In the genomic region with DNA sequence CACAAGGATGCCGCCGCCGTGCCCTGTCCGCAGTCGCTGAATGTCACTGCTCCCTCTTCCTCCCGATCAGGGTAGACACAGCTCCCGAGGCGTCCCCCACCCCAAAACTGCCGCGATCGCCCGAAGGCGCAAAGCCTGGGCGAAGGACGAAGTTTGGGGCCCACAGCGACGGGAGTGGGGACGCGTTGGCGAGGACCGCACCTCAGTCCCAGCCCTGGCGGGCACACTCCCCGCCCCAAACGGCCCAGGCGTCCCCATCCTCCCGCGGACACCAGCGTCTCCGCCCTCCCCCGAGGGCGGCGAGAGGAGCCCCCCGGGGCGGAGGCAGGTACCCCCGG, we compare ENCODE assay signal across 8 cellular contexts. TPM values are rescaled to one million over a fixed set of nuclear protein-coding genes. Genes with fewer than 3 reads are reported as not detected.
DNase-seq lines count a peak whose midpoint lies in the region; ATAC-seq and TF ChIP-seq lines count a peak whose summit lies in the region.

No MANE protein-coding gene starts in this region.

- no peaks in the 10 kb centered on the region for H3K9me3 ChIP-seq in NT2/D1 (ENCODE audit: insufficient read depth, low read length)
- no peaks in the 10 kb centered on the region for H3K9me3 ChIP-seq in iPS-15b (ENCODE audit: control insufficient read depth, insufficient read depth, low read length)
- no peaks in the 10 kb centered on the region for H3K9me3 ChIP-seq in skeletal muscle satellite cell (replicated peaks; ENCODE audit: low read length)

- H3K9ac ChIP-seq in NT2/D1 (ENCODE audit: insufficient read length, low read depth) (peak overlapping the region; percentile 85), iPS-15b (ENCODE audit: low read depth, low read length) (peak overlapping the region; percentile 81), skeletal muscle satellite cell (ENCODE audit: low read depth, low read length) (peak overlapping the region; percentile 85)

- no peak for ATAC-seq in GM18868 (IDR thresholded peaks at IDR 0.05; ENCODE audit: unreplicated experiment)

- H3K27ac ChIP-seq in angular gyrus (ENCODE audit: low read depth, low read length) = peak overlapping the region; percentile 100

- DNase-seq in NT2/D1 (ENCODE audit: low read depth, low spot score) = no peak
- no peak for DNase-seq in kidney tubule cell (ENCODE audit: low spot score)
- DNase-seq in NCI-H2196 (lab: John Stamatoyannopoulos, UW; ENCODE audit: unreplicated experiment) = no peak

- peak overlapping the region; percentile 99 for H3K4me2 ChIP-seq in skeletal muscle satellite cell (ENCODE audit: low read length)

- H3K4me3 ChIP-seq in NT2/D1 (ENCODE audit: insufficient read length, low read depth) (peak overlapping the region; percentile 88), iPS-15b (ENCODE audit: low read depth, low read length) (peak overlapping the region; percentile 88), skeletal muscle satellite cell (ENCODE audit: low read length) (peak overlapping the region; percentile 95)

- peak; percentile 53 for TF ChIP-seq POLR2A in GM15510 (IDR thresholded peaks at IDR 0.05; ENCODE audit: borderline replicate concordance, extremely low read depth, insufficient read length)

- H3K36me3 ChIP-seq in NT2/D1 (ENCODE audit: insufficient read depth, insufficient read length, low read length) = no peaks in the 10 kb centered on the region
- H3K36me3 ChIP-seq in iPS-15b (ENCODE audit: control insufficient read depth, insufficient read depth, low read length) = no peaks in the 10 kb centered on the region
- no peaks in the 10 kb centered on the region for H3K36me3 ChIP-seq in skeletal muscle satellite cell (ENCODE audit: insufficient read depth, low read length)

- H3K4me1 ChIP-seq in NT2/D1 (ENCODE audit: insufficient read depth, insufficient read length) (no peaks in the 10 kb centered on the region), iPS-15b (ENCODE audit: control insufficient read depth, insufficient read depth, low read length) (peaks cover 5% of the 10 kb centered on the region), skeletal muscle satellite cell (ENCODE audit: control insufficient read depth, insufficient read depth, low read length) (peaks cover 28% of the 10 kb centered on the region)

- H3K27me3 ChIP-seq in NT2/D1 (ENCODE audit: insufficient read depth, insufficient read length) (no peaks in the 10 kb centered on the region), iPS-15b (ENCODE audit: control insufficient read depth, insufficient read depth, low read length) (no peaks in the 10 kb centered on the region), skeletal muscle satellite cell (ENCODE audit: control insufficient read depth, insufficient read depth, low read length) (no peaks in the 10 kb centered on the region)

RNA-seq across cellular contexts. Expression of gene KAT6B, which starts 1.4 kb away (rescaled TPM):
- 11.6 and 12.9 TPM in 2 replicates for total RNA-seq in skeletal muscle satellite cell (2012; rRNA removed)
